8 cellular contexts compared by ENCODE assay signal in the genomic region with DNA sequence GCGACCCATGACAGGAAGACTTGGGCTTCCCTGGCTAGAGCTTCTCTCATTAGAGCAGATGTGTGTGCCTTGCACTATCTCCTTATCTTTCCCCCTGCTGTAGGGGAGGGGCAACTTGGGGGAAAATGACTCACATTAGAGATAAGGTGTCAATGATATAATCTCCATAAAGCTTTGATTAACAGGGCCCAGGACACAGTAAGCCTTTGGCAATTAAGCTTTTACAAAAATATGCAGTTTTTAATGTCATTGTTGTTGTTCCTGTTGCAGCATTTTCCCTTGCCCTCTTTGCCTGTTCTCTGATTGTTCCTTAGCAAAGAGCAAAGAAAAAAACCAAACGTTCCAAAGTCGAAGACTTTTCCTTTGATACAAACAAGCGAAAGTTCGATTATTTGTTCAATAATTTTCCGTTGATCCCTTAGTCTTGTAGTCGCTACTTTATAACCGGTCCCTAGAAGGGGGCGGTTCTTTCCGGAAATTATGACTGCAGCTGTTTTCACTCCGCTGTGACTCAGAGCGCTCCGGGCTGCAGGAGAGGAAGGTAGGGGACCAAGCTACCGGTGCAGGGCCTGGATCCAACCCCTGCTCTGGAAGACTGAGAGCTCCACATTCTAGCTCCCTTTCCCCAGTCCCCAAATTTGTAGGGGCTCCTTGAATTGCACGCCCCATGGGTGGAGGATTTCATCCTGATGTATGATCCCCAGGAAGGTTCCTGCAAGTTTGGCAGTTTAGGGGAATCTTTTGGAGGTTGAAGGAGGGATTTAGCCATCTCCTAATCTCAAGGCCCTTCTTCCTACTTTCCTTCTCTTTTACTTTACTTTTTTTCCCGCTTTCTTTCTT. TPM values are rescaled to one million over a fixed set of nuclear protein-coding genes. Genes with fewer than 3 reads are reported as not detected.
A peak's percentile ranks its signal among the peaks of the same experiment; 100 is the strongest.
DNase-seq lines count a peak whose midpoint lies in the region; ATAC-seq and TF ChIP-seq lines count a peak whose summit lies in the region.

VWA5A (plus strand) TSS at position 509 of the 840 bp plus-strand sequence. CDS start 2,062 bp downstream, outside the sequence.

- H3K4me1 ChIP-seq in transverse colon, result peaks cover 3 to 23% (median 16%) of the 10 kb centered on the region in 4 donors

- in situ Hi-C loops in KBM-7 (cut with MboI; ENCODE audit: low pct_unique_long_range_greater_than_20kb, low sequenced_read_pairs) (no loop called here), transverse colon (cut with MboI; ENCODE audit: low pct_ligation_motif_present in 1 of 4, low pct_unique_long_range_greater_than_20kb in 1 of 4, low sequenced_read_pairs in 3 of 4) (no loop called here)

- H3K27ac ChIP-seq in adipose tissue (ENCODE audit: low read depth, low read length) (no peak within 1 kb of the TSS), transverse colon (peak within 1 kb of the TSS; percentile 83 to 89 (median 86))

- ATAC-seq in GM21723 (IDR thresholded peaks at IDR 0.05; ENCODE audit: unreplicated experiment), result peak; percentile 100

- intact Hi-C loops in cardiac septum (cut with DNase I) (no loop called here), transverse colon (cut with DNase I; ENCODE audit: low total_unique reads) (loop anchor here (2.0 kb wide), 1 partner anchor 14 kb away; no protein-coding TSS in a partner anchor)

- DNase-seq in EL, result peak; percentile 82
- DNase-seq in KBM-7, result peak; percentile 78
- peak; percentile 75 for DNase-seq in SKM-1 treated with dmso at 0.1 percent for 144 hours (lab: John Stamatoyannopoulos, UW; ENCODE audit: unreplicated experiment)
- DNase-seq in cardiac septum (ENCODE audit: low spot score), result peak; percentile 87
- DNase-seq in pons (ENCODE audit: low spot score), result peak; percentile 65
- DNase-seq in transverse colon, result peak; percentile 93

- WGBS in adipose tissue, 3 donors, result 3 to 4% (median 4%) methylated on average over 16 of the region's 16 CpGs
- WGBS in transverse colon (ENCODE audit: low coverage in 1 of 2), 2 donors, result 3 to 5% methylated on average over 11 to 16 of the region's 16 CpGs

- H3K9me3 ChIP-seq in transverse colon, result no peaks in the 10 kb centered on the region

- peak; percentile 93 for TF ChIP-seq POLR2A in transverse colon (IDR thresholded peaks at IDR 0.05)

- H3K27me3 ChIP-seq in transverse colon, result no peaks in the 10 kb centered on the region

- no peak for TF ChIP-seq EP300 in transverse colon (IDR thresholded peaks at IDR 0.05; ENCODE audit: low read depth)

- TF ChIP-seq CTCF in transverse colon (IDR thresholded peaks at IDR 0.05), result no peak

- peaks cover 0 to 19% (median 9%) of the 10 kb centered on the region in 4 donors for H3K36me3 ChIP-seq in transverse colon

- H3K4me3 ChIP-seq in transverse colon, result peak within 1 kb of the TSS; percentile 60 to 94 (median 72)

RNA-seq across cellular contexts. Expression of gene VWA5A, which starts in this region (rescaled TPM):
- 10 to 100 TPM in 2 of 3 donors, 1 to 10 TPM in 1; 9.2 to 15.0 (median 10.7) TPM for polyA plus RNA-seq in adipose tissue
- total RNA-seq in cardiac septum, result 4.3 TPM
- 10 to 100 TPM; 10.1 to 72.5 (median 37.2) TPM for total RNA-seq in transverse colon
